2 cellular contexts compared by ENCODE assay signal in the genomic region with DNA sequence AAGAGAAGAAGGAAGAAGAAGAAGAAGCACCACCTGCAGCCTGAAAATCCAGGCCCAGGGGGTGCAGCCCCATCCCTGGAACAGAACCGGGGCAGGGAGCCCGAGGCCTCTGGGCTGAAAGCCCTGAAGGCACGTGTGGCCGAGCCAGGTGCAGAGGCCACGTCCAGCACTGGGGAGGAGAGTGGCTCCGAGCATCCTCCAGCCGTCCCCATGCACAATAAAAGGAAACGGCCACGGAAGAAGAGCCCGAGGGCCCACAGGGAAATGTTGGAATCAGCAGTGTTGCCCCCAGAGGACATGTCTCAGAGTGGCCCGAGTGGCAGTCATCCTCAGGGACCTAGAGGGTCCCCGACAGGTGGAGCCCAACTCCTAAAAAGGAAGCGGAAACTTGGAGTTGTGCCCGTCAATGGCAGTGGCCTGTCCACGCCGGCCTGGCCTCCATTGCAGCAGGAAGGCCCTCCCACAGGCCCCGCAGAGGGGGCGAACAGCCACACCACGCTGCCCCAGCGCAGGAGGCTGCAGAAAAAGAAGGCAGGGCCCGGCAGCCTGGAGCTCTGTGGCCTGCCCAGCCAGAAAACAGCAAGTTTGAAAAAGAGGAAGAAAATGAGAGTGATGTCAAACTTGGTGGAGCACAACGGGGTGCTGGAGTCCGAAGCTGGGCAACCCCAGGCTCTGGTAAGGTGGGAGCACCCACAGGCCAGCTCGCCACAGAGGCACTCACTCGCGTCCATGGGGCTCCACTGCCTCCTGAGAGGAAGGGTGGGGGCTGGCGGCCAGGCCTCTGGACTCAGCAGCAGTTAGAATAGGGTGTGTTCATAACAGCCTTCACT.
A peak's percentile ranks its signal among the peaks of the same experiment; 100 is the strongest.
TF ChIP-seq lines count a peak whose summit lies in the region.

No MANE protein-coding gene starts in this region.

TF ChIP-seq in GM12878, 131 proteins besides CTCF, POLR2A, EP300 and RAD21:
- TF ChIP-seq, protein P1, sequence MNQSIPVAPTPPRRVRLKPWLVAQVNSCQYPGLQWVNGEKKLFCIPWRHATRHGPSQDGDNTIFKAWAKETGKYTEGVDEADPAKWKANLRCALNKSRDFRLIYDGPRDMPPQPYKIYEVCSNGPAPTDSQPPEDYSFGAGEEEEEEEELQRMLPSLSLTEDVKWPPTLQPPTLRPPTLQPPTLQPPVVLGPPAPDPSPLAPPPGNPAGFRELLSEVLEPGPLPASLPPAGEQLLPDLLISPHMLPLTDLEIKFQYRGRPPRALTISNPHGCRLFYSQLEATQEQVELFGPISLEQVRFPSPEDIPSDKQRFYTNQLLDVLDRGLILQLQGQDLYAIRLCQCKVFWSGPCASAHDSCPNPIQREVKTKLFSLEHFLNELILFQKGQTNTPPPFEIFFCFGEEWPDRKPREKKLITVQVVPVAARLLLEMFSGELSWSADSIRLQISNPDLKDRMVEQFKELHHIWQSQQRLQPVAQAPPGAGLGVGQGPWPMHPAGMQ (IDR thresholded peaks at IDR 0.05; ENCODE audit: borderline replicate concordance): no peak
- no peak for TF ChIP-seq IKZF1 (conservative IDR thresholded peaks at IDR 0.05)
- no peak for TF ChIP-seq CHD4 (IDR thresholded peaks at IDR 0.05)
- no peak for TF ChIP-seq CBX5 (IDR thresholded peaks at IDR 0.05; ENCODE audit: low read depth)
- no peak for TF ChIP-seq TCF3 (IDR thresholded peaks at IDR 0.05; ENCODE audit: borderline replicate concordance, insufficient read depth, low read depth, low read length)
- no peak for TF ChIP-seq PAX8 (IDR thresholded peaks at IDR 0.05)
- TF ChIP-seq, protein P2, sequence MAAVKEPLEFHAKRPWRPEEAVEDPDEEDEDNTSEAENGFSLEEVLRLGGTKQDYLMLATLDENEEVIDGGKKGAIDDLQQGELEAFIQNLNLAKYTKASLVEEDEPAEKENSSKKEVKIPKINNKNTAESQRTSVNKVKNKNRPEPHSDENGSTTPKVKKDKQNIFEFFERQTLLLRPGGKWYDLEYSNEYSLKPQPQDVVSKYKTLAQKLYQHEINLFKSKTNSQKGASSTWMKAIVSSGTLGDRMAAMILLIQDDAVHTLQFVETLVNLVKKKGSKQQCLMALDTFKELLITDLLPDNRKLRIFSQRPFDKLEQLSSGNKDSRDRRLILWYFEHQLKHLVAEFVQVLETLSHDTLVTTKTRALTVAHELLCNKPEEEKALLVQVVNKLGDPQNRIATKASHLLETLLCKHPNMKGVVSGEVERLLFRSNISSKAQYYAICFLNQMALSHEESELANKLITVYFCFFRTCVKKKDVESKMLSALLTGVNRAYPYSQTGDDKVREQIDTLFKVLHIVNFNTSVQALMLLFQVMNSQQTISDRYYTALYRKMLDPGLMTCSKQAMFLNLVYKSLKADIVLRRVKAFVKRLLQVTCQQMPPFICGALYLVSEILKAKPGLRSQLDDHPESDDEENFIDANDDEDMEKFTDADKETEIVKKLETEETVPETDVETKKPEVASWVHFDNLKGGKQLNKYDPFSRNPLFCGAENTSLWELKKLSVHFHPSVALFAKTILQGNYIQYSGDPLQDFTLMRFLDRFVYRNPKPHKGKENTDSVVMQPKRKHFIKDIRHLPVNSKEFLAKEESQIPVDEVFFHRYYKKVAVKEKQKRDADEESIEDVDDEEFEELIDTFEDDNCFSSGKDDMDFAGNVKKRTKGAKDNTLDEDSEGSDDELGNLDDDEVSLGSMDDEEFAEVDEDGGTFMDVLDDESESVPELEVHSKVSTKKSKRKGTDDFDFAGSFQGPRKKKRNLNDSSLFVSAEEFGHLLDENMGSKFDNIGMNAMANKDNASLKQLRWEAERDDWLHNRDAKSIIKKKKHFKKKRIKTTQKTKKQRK (IDR thresholded peaks at IDR 0.05; ENCODE audit: low read depth, low read length): no peak
- TF ChIP-seq NRF1 (conservative IDR thresholded peaks at IDR 0.05; ENCODE audit: low read depth, low read length): no peak
- no peak for TF ChIP-seq MXI1 (IDR thresholded peaks at IDR 0.05; ENCODE audit: low read depth, low read length)

TF ChIP-seq in HepG2, 621 proteins besides CTCF, POLR2A, EP300 and RAD21:
- TF ChIP-seq AGO2 (optimal IDR thresholded peaks at IDR 0.05; ENCODE audit: low read depth, low read length) (peak; percentile 53), NFRKB (IDR thresholded peaks at IDR 0.05) (no peak), NONO (IDR thresholded peaks at IDR 0.05) (no peak), NONO (CRISPR knock-in tag; conservative IDR thresholded peaks at IDR 0.05) (no peak)
- TF ChIP-seq, protein P3, sequence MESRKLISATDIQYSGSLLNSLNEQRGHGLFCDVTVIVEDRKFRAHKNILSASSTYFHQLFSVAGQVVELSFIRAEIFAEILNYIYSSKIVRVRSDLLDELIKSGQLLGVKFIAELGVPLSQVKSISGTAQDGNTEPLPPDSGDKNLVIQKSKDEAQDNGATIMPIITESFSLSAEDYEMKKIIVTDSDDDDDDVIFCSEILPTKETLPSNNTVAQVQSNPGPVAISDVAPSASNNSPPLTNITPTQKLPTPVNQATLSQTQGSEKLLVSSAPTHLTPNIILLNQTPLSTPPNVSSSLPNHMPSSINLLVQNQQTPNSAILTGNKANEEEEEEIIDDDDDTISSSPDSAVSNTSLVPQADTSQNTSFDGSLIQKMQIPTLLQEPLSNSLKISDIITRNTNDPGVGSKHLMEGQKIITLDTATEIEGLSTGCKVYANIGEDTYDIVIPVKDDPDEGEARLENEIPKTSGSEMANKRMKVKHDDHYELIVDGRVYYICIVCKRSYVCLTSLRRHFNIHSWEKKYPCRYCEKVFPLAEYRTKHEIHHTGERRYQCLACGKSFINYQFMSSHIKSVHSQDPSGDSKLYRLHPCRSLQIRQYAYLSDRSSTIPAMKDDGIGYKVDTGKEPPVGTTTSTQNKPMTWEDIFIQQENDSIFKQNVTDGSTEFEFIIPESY (CRISPR knock-in tag; IDR thresholded peaks at IDR 0.05): peak; percentile 23; the same call in 1 of the 2 replicates
- TF ChIP-seq, protein P4, sequence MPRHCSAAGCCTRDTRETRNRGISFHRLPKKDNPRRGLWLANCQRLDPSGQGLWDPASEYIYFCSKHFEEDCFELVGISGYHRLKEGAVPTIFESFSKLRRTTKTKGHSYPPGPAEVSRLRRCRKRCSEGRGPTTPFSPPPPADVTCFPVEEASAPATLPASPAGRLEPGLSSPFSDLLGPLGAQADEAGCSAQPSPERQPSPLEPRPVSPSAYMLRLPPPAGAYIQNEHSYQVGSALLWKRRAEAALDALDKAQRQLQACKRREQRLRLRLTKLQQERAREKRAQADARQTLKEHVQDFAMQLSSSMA (CRISPR knock-in tag; IDR thresholded peaks at IDR 0.05): no peak
- TF ChIP-seq, protein P5, sequence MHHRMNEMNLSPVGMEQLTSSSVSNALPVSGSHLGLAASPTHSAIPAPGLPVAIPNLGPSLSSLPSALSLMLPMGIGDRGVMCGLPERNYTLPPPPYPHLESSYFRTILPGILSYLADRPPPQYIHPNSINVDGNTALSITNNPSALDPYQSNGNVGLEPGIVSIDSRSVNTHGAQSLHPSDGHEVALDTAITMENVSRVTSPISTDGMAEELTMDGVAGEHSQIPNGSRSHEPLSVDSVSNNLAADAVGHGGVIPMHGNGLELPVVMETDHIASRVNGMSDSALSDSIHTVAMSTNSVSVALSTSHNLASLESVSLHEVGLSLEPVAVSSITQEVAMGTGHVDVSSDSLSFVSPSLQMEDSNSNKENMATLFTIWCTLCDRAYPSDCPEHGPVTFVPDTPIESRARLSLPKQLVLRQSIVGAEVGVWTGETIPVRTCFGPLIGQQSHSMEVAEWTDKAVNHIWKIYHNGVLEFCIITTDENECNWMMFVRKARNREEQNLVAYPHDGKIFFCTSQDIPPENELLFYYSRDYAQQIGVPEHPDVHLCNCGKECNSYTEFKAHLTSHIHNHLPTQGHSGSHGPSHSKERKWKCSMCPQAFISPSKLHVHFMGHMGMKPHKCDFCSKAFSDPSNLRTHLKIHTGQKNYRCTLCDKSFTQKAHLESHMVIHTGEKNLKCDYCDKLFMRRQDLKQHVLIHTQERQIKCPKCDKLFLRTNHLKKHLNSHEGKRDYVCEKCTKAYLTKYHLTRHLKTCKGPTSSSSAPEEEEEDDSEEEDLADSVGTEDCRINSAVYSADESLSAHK (CRISPR knock-in tag; IDR thresholded peaks at IDR 0.05; ENCODE audit: borderline replicate concordance): no peak
